9 cellular contexts compared by ENCODE assay signal in genomic region chr1:110106013-110106941, GRCh38. TPM values are rescaled to one million over a fixed set of nuclear protein-coding genes. Genes with fewer than 3 reads are reported as not detected.
DNase-seq lines count a peak whose midpoint lies in the region; ATAC-seq, FAIRE-seq and TF ChIP-seq lines count a peak whose summit lies in the region.
"Had no signal": no experiment of that assay in that cellular context is flagged by ENCODE, and none has a peak within 500 bp of the region (broad histone marks: within the 10 kb centered on the region; RNA-seq: fewer than 3 reads in every experiment).

No MANE protein-coding gene starts in this region.

- FAIRE-seq in RCC 7860 (lab: Jason Lieb, UNC) (no peak), urothelium cell line (lab: Jason Lieb, UNC) (peak; percentile 97)

- DNase-seq in NCI-H524 (lab: John Stamatoyannopoulos, UW), result peak; percentile 15 to 68
- DNase-seq in NCI-H524 treated with DMSO at 0.1 percent for 48 hours (lab: John Stamatoyannopoulos, UW), result no peak
- DNase-seq in RCC 7860 (ENCODE audit: low spot score), result peak; percentile 49
- peak; percentile 46 for DNase-seq in activated T-helper 2 cell treated with anti-CD3 and anti-CD28 coated beads, Interferon-gamma antibody, Interleukin-2, Interleukin-4, amounts not matched to agents 10 μg/mL and 5 μg/mL and 100 μg/mL, durations not matched to agents 14 hours and 24 hours and 36 hours (ENCODE audit: low spot score)
- DNase-seq in foreskin keratinocyte, result peak in 1 of 2 donors; percentile 25
- DNase-seq in omental fat pad (ENCODE audit: low spot score), result peak; percentile 32
- DNase-seq in urothelium cell line (ENCODE audit: low spot score), result peak; percentile 88

- no peaks in the 10 kb centered on the region for H3K36me3 Mint-ChIP-seq in activated T-helper 2 cell treated with anti-CD3 and anti-CD28 coated beads, Interferon-gamma antibody, Interleukin-2, Interleukin-4, amounts not matched to agents 10 μg/mL and 5 μg/mL and 100 μg/mL, durations not matched to agents 14 hours and 24 hours and 36 hours (ENCODE audit: low read depth)

- peak; percentile 88 for TF ChIP-seq RAD21 in Ishikawa (IDR thresholded peaks at IDR 0.05; ENCODE audit: low read depth)

- TF ChIP-seq EP300 in Ishikawa (IDR thresholded peaks at IDR 0.05; ENCODE audit: borderline replicate concordance), result no peak

- no peaks in the 10 kb centered on the region for H3K9me3 Mint-ChIP-seq in activated T-helper 2 cell treated with anti-CD3 and anti-CD28 coated beads, Interferon-gamma antibody, Interleukin-2, Interleukin-4, amounts not matched to agents 10 μg/mL and 5 μg/mL and 100 μg/mL, durations not matched to agents 14 hours and 24 hours and 36 hours

- H3K4me1 Mint-ChIP-seq in activated T-helper 2 cell treated with anti-CD3 and anti-CD28 coated beads, Interferon-gamma antibody, Interleukin-2, Interleukin-4, amounts not matched to agents 10 μg/mL and 5 μg/mL and 100 μg/mL, durations not matched to agents 14 hours and 24 hours and 36 hours (ENCODE audit: low read depth), result no peaks in the 10 kb centered on the region

- peaks cover 8% of the 10 kb centered on the region for H3K27me3 Mint-ChIP-seq in activated T-helper 2 cell treated with anti-CD3 and anti-CD28 coated beads, Interferon-gamma antibody, Interleukin-2, Interleukin-4, amounts not matched to agents 10 μg/mL and 5 μg/mL and 100 μg/mL, durations not matched to agents 14 hours and 24 hours and 36 hours (ENCODE audit: low read depth)

- peak; percentile 87 for TF ChIP-seq CTCF in foreskin keratinocyte (conservative IDR thresholded peaks at IDR 0.05)
- peak in 1 of 3 donors; percentile 12 for TF ChIP-seq CTCF in omental fat pad (IDR thresholded peaks at IDR 0.05)

- H3K27me3 ChIP-seq in foreskin keratinocyte, result peaks cover 28% of the 10 kb centered on the region

- H3K27ac Mint-ChIP-seq in activated T-helper 2 cell treated with anti-CD3 and anti-CD28 coated beads, Interferon-gamma antibody, Interleukin-2, Interleukin-4, amounts not matched to agents 10 μg/mL and 5 μg/mL and 100 μg/mL, durations not matched to agents 14 hours and 24 hours and 36 hours, result no peak overlapping the region

- no peak overlapping the region for H3K4me3 Mint-ChIP-seq in activated T-helper 2 cell treated with anti-CD3 and anti-CD28 coated beads, Interferon-gamma antibody, Interleukin-2, Interleukin-4, amounts not matched to agents 10 μg/mL and 5 μg/mL and 100 μg/mL, durations not matched to agents 14 hours and 24 hours and 36 hours (ENCODE audit: low read depth)

- peak; percentile 83 for ATAC-seq in foreskin keratinocyte
- peak; percentile 53 for ATAC-seq in omental fat pad (ENCODE audit: low FRiP score)

- intact Hi-C loops in activated T-helper 2 cell treated with anti-CD3 and anti-CD28 coated beads, Interferon-gamma antibody, Interleukin-2, Interleukin-4, amounts not matched to agents 10 μg/mL and 5 μg/mL and 100 μg/mL, durations not matched to agents 14 hours and 24 hours and 36 hours (cut with micrococcal nuclease), result loop anchor here (1.0 to 2.0 kb wide), 2 partner anchors 18 to 53 kb away; no protein-coding TSS in a partner anchor

- H3K27ac ChIP-seq in foreskin keratinocyte, result no peak overlapping the region
- H3K27ac ChIP-seq: neutrophil had no signal

- H3K4me1 ChIP-seq in foreskin keratinocyte, result no peaks in the 10 kb centered on the region

TF ChIP-seq in Ishikawa, 13 proteins besides CTCF, POLR2A, EP300 and RAD21:
- TF ChIP-seq CEBPB (IDR thresholded peaks at IDR 0.05) (no peak), MAX (IDR thresholded peaks at IDR 0.05) (no peak), ZBTB7A (IDR thresholded peaks at IDR 0.05; ENCODE audit: low read depth) (no peak), FOXM1 (IDR thresholded peaks at IDR 0.05; ENCODE audit: borderline replicate concordance, low read depth) (no peak), TAF1 (IDR thresholded peaks at IDR 0.05; ENCODE audit: low read depth) (no peak), USF1 (IDR thresholded peaks at IDR 0.05) (no peak), YY1 (IDR thresholded peaks at IDR 0.05; ENCODE audit: low read depth) (no peak)

RNA-seq across cellular contexts. Expression of gene UBL4B, which starts 6.0 kb away (rescaled TPM):
- not detected in 2 replicates for total RNA-seq in activated T-helper 2 cell treated with anti-CD3 and anti-CD28 coated beads, Interferon-gamma antibody, Interleukin-2, Interleukin-4, amounts not matched to agents 10 μg/mL and 5 μg/mL and 100 μg/mL, durations not matched to agents 14 hours and 24 hours and 36 hours
- total RNA-seq in foreskin keratinocyte, result not detected in 2 replicates
- not detected in 2 replicates for polyA plus RNA-seq in foreskin keratinocyte
- under 1 TPM in 2 of 4 donors, not detected in 2; 0.46 to 0.63 TPM for total RNA-seq in omental fat pad

RNA-seq across cellular contexts. Expression of gene ALX3, which starts 35.8 kb away (rescaled TPM):
- not detected in 2 replicates for total RNA-seq in activated T-helper 2 cell treated with anti-CD3 and anti-CD28 coated beads, Interferon-gamma antibody, Interleukin-2, Interleukin-4, amounts not matched to agents 10 μg/mL and 5 μg/mL and 100 μg/mL, durations not matched to agents 14 hours and 24 hours and 36 hours
- not detected in 2 replicates for total RNA-seq in foreskin keratinocyte
- not detected in 2 replicates for polyA plus RNA-seq in foreskin keratinocyte
- total RNA-seq in omental fat pad, result not detected

RNA-seq across cellular contexts. Expression of gene SLC6A17, which starts 44.0 kb away (rescaled TPM):
- total RNA-seq in activated T-helper 2 cell treated with anti-CD3 and anti-CD28 coated beads, Interferon-gamma antibody, Interleukin-2, Interleukin-4, amounts not matched to agents 10 μg/mL and 5 μg/mL and 100 μg/mL, durations not matched to agents 14 hours and 24 hours and 36 hours, result 0.41 and 0.46 TPM in 2 replicates
- 0.03 and 0.07 TPM in 2 replicates for total RNA-seq in foreskin keratinocyte
- polyA plus RNA-seq in foreskin keratinocyte, result 0.01 and 0.02 TPM in 2 replicates
- under 1 TPM in 3 of 4 donors, not detected in 1; 0.06 to 0.19 (median 0.12) TPM for total RNA-seq in omental fat pad
